In the genomic region with DNA sequence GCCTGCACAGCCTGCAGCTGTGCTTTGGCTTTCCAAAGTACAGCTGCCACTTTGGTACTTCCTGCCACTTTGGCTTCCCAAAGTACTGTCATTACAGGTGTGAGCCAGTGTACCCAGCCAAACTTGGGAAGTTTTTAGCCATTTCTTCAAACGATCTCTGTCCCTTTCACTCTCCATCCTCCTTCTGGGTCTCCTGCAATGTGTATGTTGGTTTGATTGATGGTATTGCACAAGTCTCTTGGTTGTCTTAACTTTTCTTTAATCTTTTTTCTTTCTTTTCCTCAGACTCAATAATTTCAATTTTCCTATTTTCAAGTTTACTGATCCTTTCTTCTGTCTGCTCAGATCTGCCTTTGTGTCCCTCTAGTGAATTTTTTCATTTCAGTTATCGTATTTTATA, we compare ENCODE assay signal across 35 cellular contexts.
"Had no signal": no experiment of that assay in that cellular context is flagged by ENCODE, and none has a peak within 500 bp of the region (broad histone marks: within the 10 kb centered on the region; RNA-seq: fewer than 3 reads in every experiment).

No MANE protein-coding gene starts in this region.

- H3K36me3 ChIP-seq: MG63 had no signal

- H3K27me3 ChIP-seq: MG63 had no signal

- DNase-seq: Karpas-422, Kasumi-1, MG63, MM.1S, MV-4-11, NCI-H1048, NCI-H1092, NCI-H1092 treated with DMSO at 0.1 percent for 48 hours, NCI-H1105, NCI-H1105 treated with DMSO at 0.1 percent for 48 hours, NCI-H1417, NCI-H1417 treated with DMSO at 0.1 percent for 48 hours, NCI-H1436, NCI-H1436 treated with DMSO at 0.1 percent for 48 hours, NCI-H146, NCI-H1694, NCI-H1694 treated with DMSO at 0.1 percent for 48 hours, NCI-H187, NCI-H187 treated with DMSO at 0.1 percent for 48 hours, NCI-H1930, NCI-H2029, NCI-H2029 treated with DMSO at 0.1 percent for 48 hours, NCI-H2081, NCI-H2081 treated with DMSO at 0.1 percent for 48 hours, NCI-H2107, NCI-H2171, NCI-H2171 treated with DMSO at 0.1 percent for 48 hours, NCI-H2227 treated with DMSO at 0.1 percent for 48 hours, NCI-H226, NCI-H345, NCI-H446, NCI-H446 treated with DMSO at 0.1 percent for 48 hours, NCI-H510A, NCI-H510A treated with DMSO at 0.1 percent for 48 hours, NCI-H524 had no signal

- H3K4me3 ChIP-seq: MG63 had no signal
